ENCODE assay signal across 2 cellular contexts in genomic region chr12:105319691-105320209, GRCh38.
TF ChIP-seq lines count a peak whose summit lies in the region.

No MANE protein-coding gene starts in this region.

TF ChIP-seq in SK-N-SH, 30 proteins besides CTCF, POLR2A, EP300 and RAD21 (continued from another document):
- no peak for TF ChIP-seq JUND (IDR thresholded peaks at IDR 0.05)
- TF ChIP-seq GATA2 (CRISPR knock-in tag; IDR thresholded peaks at IDR 0.05) = no peak
- TF ChIP-seq CHD2 (IDR thresholded peaks at IDR 0.05; ENCODE audit: low read length, partially characterized antibody) = no peak
- no peak for TF ChIP-seq TEAD4 (IDR thresholded peaks at IDR 0.05; ENCODE audit: borderline replicate concordance, insufficient read depth)
- no peak for TF ChIP-seq TAF1 (IDR thresholded peaks at IDR 0.05; ENCODE audit: borderline replicate concordance, low read depth, low read length)
- TF ChIP-seq RFX5 (IDR thresholded peaks at IDR 0.05; ENCODE audit: low read length) = no peak
- TF ChIP-seq FOXJ3 (CRISPR knock-in tag; IDR thresholded peaks at IDR 0.05) = no peak
- TF ChIP-seq NFIC (IDR thresholded peaks at IDR 0.05; ENCODE audit: borderline replicate concordance) = no peak
- TF ChIP-seq RXRA (IDR thresholded peaks at IDR 0.05; ENCODE audit: borderline replicate concordance, low read depth) = no peak
- no peak for TF ChIP-seq MXI1 (IDR thresholded peaks at IDR 0.05; ENCODE audit: low read depth, low read length)
- no peak for TF ChIP-seq REST (IDR thresholded peaks at IDR 0.05; ENCODE audit: low read depth, low read length)
- no peak for TF ChIP-seq MEF2A (IDR thresholded peaks at IDR 0.05; ENCODE audit: borderline replicate concordance, low read depth)
TF ChIP-seq in SK-N-SH: peak in this region for 0.

TF ChIP-seq in SK-N-SH treated with all-trans-retinoic acid at 6 μM for 48 hours, 23 proteins besides CTCF, POLR2A, EP300 and RAD21 (continued from another document):
- TF ChIP-seq POU6F1 (CRISPR knock-in tag; IDR thresholded peaks at IDR 0.05; ENCODE audit: borderline replicate concordance, low read depth) (no peak), ZNF70 (CRISPR knock-in tag; IDR thresholded peaks at IDR 0.05) (no peak), ZFP30 (CRISPR knock-in tag; IDR thresholded peaks at IDR 0.05) (no peak)
